Comparison of ENCODE assay signal across 1 cellular context in genomic region chr7:99551329-99551728, GRCh38.
TF ChIP-seq lines count a peak whose summit lies in the region.

No MANE protein-coding gene starts in this region.

TF ChIP-seq in HCT116, 20 proteins besides CTCF, POLR2A, EP300 and RAD21 (continued from another document):
- TF ChIP-seq ATF3 (IDR thresholded peaks at IDR 0.05), result no peak
- TF ChIP-seq MAX (IDR thresholded peaks at IDR 0.05), result no peak
- TF ChIP-seq EZH2phosphoT487 (IDR thresholded peaks at IDR 0.05; ENCODE audit: borderline replicate concordance), result no peak
